Comparison of ENCODE assay signal across 1 cellular context in genomic region chr5:66655395-66656324, GRCh38.
TF ChIP-seq lines count a peak whose summit lies in the region.

No MANE protein-coding gene starts in this region.

TF ChIP-seq in H1, 55 proteins besides CTCF, POLR2A, EP300 and RAD21:
- TF ChIP-seq YY1 (IDR thresholded peaks at IDR 0.05; ENCODE audit: low read depth, low read length) = no peak
- no peak for TF ChIP-seq MAFK (IDR thresholded peaks at IDR 0.05; ENCODE audit: low read depth, low read length)
- TF ChIP-seq SP2 (IDR thresholded peaks at IDR 0.05; ENCODE audit: low read length) = no peak
- no peak for TF ChIP-seq E2F6 (IDR thresholded peaks at IDR 0.05)
- no peak for TF ChIP-seq SIX5 (IDR thresholded peaks at IDR 0.05; ENCODE audit: low read depth, low read length)
- TF ChIP-seq TBP (IDR thresholded peaks at IDR 0.05; ENCODE audit: low read depth, low read length) = no peak
- no peak for TF ChIP-seq POLR2AphosphoS5 (IDR thresholded peaks at IDR 0.05; ENCODE audit: low read depth, low read length)
- no peak for TF ChIP-seq RFX5 (IDR thresholded peaks at IDR 0.05; ENCODE audit: borderline replicate concordance, low read depth, low read length)
- TF ChIP-seq CHD2 (IDR thresholded peaks at IDR 0.05; ENCODE audit: low read length) = no peak
- TF ChIP-seq ATF2 (IDR thresholded peaks at IDR 0.05; ENCODE audit: low read length) = no peak
- TF ChIP-seq CHD7 (IDR thresholded peaks at IDR 0.05; ENCODE audit: insufficient replicate concordance, low read length) = no peak
- no peak for TF ChIP-seq CHD1 (IDR thresholded peaks at IDR 0.05; ENCODE audit: low read depth, low read length)
- TF ChIP-seq EZH2 (IDR thresholded peaks at IDR 0.05; ENCODE audit: low read depth, low read length, severe bottlenecking) = no peak
- TF ChIP-seq SIRT6 (IDR thresholded peaks at IDR 0.05; ENCODE audit: low read length) = no peak
